Comparison of ENCODE assay signal across 34 cellular contexts in the genomic region with DNA sequence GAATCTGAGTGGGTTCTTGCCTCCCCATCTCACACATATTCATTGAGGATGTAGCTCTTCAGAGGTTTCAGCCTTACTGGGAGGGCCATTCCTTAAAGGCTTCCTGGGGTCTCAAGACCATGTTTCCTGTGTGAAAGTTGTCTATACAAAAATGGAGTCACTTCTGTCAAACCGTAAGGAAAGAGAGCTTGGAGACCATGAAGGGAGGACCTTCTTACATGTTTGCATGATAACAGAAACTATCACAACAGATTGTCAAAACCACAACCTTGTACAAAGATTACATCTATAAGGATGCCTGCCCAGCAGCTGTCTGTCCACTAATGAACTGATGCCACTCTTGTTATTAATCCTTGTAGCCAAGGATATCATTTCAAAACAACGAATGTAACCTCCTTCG.
"Had no signal": no experiment of that assay in that cellular context is flagged by ENCODE, and none has a peak within 500 bp of the region (broad histone marks: within the 10 kb centered on the region; RNA-seq: fewer than 3 reads in every experiment).

No MANE protein-coding gene starts in this region.

- H3K27me3 Mint-ChIP-seq: activated B cell treated with CpG ODN at 0.5 μM for 24 hours; activated CD4-positive, alpha-beta memory T cell treated with anti-CD3 and anti-CD28 coated beads for 36 hours; activated naive CD8-positive, alpha-beta T cell treated with anti-CD3 and anti-CD28 coated beads for 36 hours; activated T-helper 17 cell treated with anti-CD3 and anti-CD28 coated beads, Interleukin-2, amount 50 U/mL, for 72 hours had no signal

- H3K4me3 Mint-ChIP-seq: activated B cell treated with CpG ODN at 0.5 μM for 24 hours; activated CD4-positive, alpha-beta memory T cell treated with anti-CD3 and anti-CD28 coated beads for 36 hours; activated naive CD8-positive, alpha-beta T cell treated with anti-CD3 and anti-CD28 coated beads for 36 hours; activated T-cell treated with anti-CD3 and anti-CD28 coated beads, Interleukin-2, amount 50 U/mL, for 4 hours; activated T-helper 17 cell treated with anti-CD3 and anti-CD28 coated beads, Interleukin-2, amount 50 U/mL, for 72 hours had no signal

- DNase-seq: activated B cell treated with CpG ODN at 0.5 μM for 24 hours; activated CD4-positive, alpha-beta memory T cell treated with anti-CD3 and anti-CD28 coated beads for 36 hours; activated CD4-positive, alpha-beta T cell treated with anti-CD3 and anti-CD28 coated beads for 4 hours; activated CD4-positive, alpha-beta T cell treated with anti-CD3 and anti-CD28 coated beads, Interleukin-2, amount 50 U/mL, for 1 hour; activated CD4-positive, CD25-positive, alpha-beta regulatory T cell treated with anti-CD3 and anti-CD28 coated beads, Interleukin-2, amount 50 U/mL, for 72 hours; activated CD8-positive, alpha-beta memory T cell treated with anti-CD3 and anti-CD28 coated beads, Interleukin-2, amount 50 U/mL, for 4 hours; activated effector memory CD4-positive, alpha-beta T cell treated with anti-CD3 and anti-CD28 coated beads, Interleukin-2, amount 50 U/mL, for 16 hours; activated naive CD4-positive, alpha-beta T cell; activated naive CD4-positive, alpha-beta T cell treated with anti-CD3 and anti-CD28 coated beads, Interleukin-2, amount 50 U/mL, for 16 hours; activated naive CD8-positive, alpha-beta T cell treated with anti-CD3 and anti-CD28 coated beads for 36 hours; activated T-cell treated with anti-CD3 and anti-CD28 coated beads for 4 hours; activated T-cell treated with anti-CD3 and anti-CD28 coated beads, Interleukin-2, amount 50 U/mL, for 4 hours; amniotic stem cell; aorta; brain microvascular endothelial cell; central memory CD4-positive, alpha-beta T cell; NCI-H1092 treated with DMSO at 0.1 percent for 48 hours; NCI-H1417; NCI-H187; NCI-H2029 treated with DMSO at 0.1 percent for 48 hours; NCI-H2107; NCI-H2171; NCI-H510A; NCI-H526; NCI-H774; PC-3; Peyer's patch; RPMI8226; SHP77 treated with DMSO at 0.1 percent for 48 hours; SW 1271; T-helper 1 cell; T-helper 2 cell; T-helper 9 cell had no signal

- H3K9me3 Mint-ChIP-seq: activated B cell treated with CpG ODN at 0.5 μM for 24 hours had no signal

- H3K27ac Mint-ChIP-seq: activated B cell treated with CpG ODN at 0.5 μM for 24 hours; activated CD4-positive, alpha-beta memory T cell treated with anti-CD3 and anti-CD28 coated beads for 36 hours; activated naive CD8-positive, alpha-beta T cell treated with anti-CD3 and anti-CD28 coated beads for 36 hours; activated T-helper 17 cell treated with anti-CD3 and anti-CD28 coated beads, Interleukin-2, amount 50 U/mL, for 72 hours had no signal

- H3K4me1 Mint-ChIP-seq: activated B cell treated with CpG ODN at 0.5 μM for 24 hours; activated naive CD8-positive, alpha-beta T cell treated with anti-CD3 and anti-CD28 coated beads for 36 hours; activated T-helper 17 cell treated with anti-CD3 and anti-CD28 coated beads, Interleukin-2, amount 50 U/mL, for 72 hours had no signal

- ATAC-seq: activated T-cell treated with anti-CD3 and anti-CD28 coated beads, Interleukin-2, amount 50 U/mL, for 4 hours; activated T-helper 17 cell treated with anti-CD3 and anti-CD28 coated beads, Interleukin-2, amount 50 U/mL, for 72 hours; PC-3 had no signal
